In the genomic region with DNA sequence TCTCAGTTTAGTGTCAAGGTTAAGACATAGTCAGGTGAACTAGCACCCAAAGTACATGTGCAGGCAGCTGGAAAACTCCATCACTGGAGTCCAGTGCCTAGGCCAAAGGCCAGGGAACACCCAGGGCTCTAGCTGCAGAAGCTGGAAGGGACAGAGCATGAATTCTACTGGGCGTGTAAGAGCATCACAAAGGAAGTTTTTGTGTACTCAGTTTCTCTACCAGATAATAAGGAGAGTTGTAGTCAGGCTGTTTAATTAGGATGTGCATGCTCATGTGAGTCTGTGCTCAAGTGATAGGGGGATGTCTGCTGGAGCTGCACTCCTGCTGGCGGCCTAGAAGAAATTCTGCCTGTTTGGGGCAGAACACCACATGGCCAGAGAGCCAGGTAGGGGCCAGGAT, we compare ENCODE assay signal across 11 cellular contexts. TPM values are rescaled to one million over a fixed set of nuclear protein-coding genes. Genes with fewer than 3 reads are reported as not detected.
DNase-seq lines count a peak whose midpoint lies in the region; ATAC-seq and TF ChIP-seq lines count a peak whose summit lies in the region.
"Had no signal": no experiment of that assay in that cellular context is flagged by ENCODE, and none has a peak within 500 bp of the region (broad histone marks: within the 10 kb centered on the region; RNA-seq: fewer than 3 reads in every experiment).

No MANE protein-coding gene starts in this region.

- DNase-seq in activated naive CD4-positive, alpha-beta T cell treated with anti-CD3 and anti-CD28 coated beads for 36 hours: no peak
- DNase-seq in activated naive CD4-positive, alpha-beta T cell treated with anti-CD3 and anti-CD28 coated beads, Interleukin-2, amount 50 U/mL, for 16 hours: no peak
- no peak for DNase-seq in SK-N-MC (ENCODE audit: low read depth, low spot score)
- peak; percentile 27 to 46 for DNase-seq in erythroblast (lab: John Stamatoyannopoulos, UW)
- no peak for DNase-seq in HuH-7 (ENCODE audit: low spot score)
- no peak for DNase-seq in gastrocnemius medialis
- DNase-seq: AML-193, amniotic stem cell had no signal

- H3K27me3 Mint-ChIP-seq in activated naive CD4-positive, alpha-beta T cell treated with anti-CD3 and anti-CD28 coated beads for 36 hours (ENCODE audit: low read depth): no peaks in the 10 kb centered on the region

- peaks cover 12% of the 10 kb centered on the region for H3K4me1 Mint-ChIP-seq in activated naive CD4-positive, alpha-beta T cell treated with anti-CD3 and anti-CD28 coated beads for 36 hours (ENCODE audit: low read depth)

- in situ Hi-C loops in gastrocnemius medialis (cut with MboI; ENCODE audit: low sequenced_read_pairs in 4 of 4): no loop called here

- H3K36me3 ChIP-seq in SK-N-MC (ENCODE audit: insufficient read depth, low read length) (no peaks in the 10 kb centered on the region), subcutaneous abdominal adipose tissue (ENCODE audit: control insufficient read depth in 5 of 5, insufficient read depth in 5 of 5, low read length in 5 of 5) (peaks cover 0 to 5% (median 0%) of the 10 kb centered on the region in 5 donors), gastrocnemius medialis (no peaks in the 10 kb centered on the region)

- H3K9me3 Mint-ChIP-seq in activated naive CD4-positive, alpha-beta T cell treated with anti-CD3 and anti-CD28 coated beads for 36 hours: no peaks in the 10 kb centered on the region

- peak overlapping the region; percentile 88 for H3K4me3 Mint-ChIP-seq in activated naive CD4-positive, alpha-beta T cell treated with anti-CD3 and anti-CD28 coated beads for 36 hours

- H3K9ac ChIP-seq in SK-N-MC (ENCODE audit: insufficient read length): no peak overlapping the region
- no peak overlapping the region for H3K9ac ChIP-seq in subcutaneous abdominal adipose tissue (ENCODE audit: low read length in 5 of 5)

- H3K27me3 ChIP-seq in subcutaneous abdominal adipose tissue (ENCODE audit: control insufficient read depth in 5 of 5, insufficient read depth in 4 of 5, low read length in 5 of 5): no peaks in the 10 kb centered on the region
- H3K27me3 ChIP-seq in gastrocnemius medialis: no peaks in the 10 kb centered on the region

- CTCF ChIA-PET in activated naive CD4-positive, alpha-beta T cell treated with anti-CD3 and anti-CD28 coated beads for 36 hours (lab: Charles Lee): interaction anchor here (0.6 to 1.9 kb wide), 3 partner anchors 23 to 66 kb away, joined by 3 to 8 read pairs (median 3); no protein-coding TSS in a partner anchor

- no peak for TF ChIP-seq POLR2A in erythroblast (IDR thresholded peaks at IDR 0.05; ENCODE audit: low read length)
- no peak for TF ChIP-seq POLR2A in gastrocnemius medialis (IDR thresholded peaks at IDR 0.05)

- H3K9me3 ChIP-seq in SK-N-MC (ENCODE audit: low read depth, low read length) (no peaks in the 10 kb centered on the region), subcutaneous abdominal adipose tissue (ENCODE audit: control insufficient read depth in 5 of 5, low read length in 5 of 5) (peaks cover 0 to 4% (median 0%) of the 10 kb centered on the region in 5 donors), gastrocnemius medialis (no peaks in the 10 kb centered on the region)

- H3K4me3 ChIP-seq in SK-N-MC: peak overlapping the region; percentile 82; the same call in 1 of the 2 replicates
- peak overlapping the region in 1 of 5 donors; percentile 22 for H3K4me3 ChIP-seq in subcutaneous abdominal adipose tissue (ENCODE audit: low read depth in 1 of 5, low read length in 5 of 5)
- no peak overlapping the region for H3K4me3 ChIP-seq in gastrocnemius medialis

- H3K27ac Mint-ChIP-seq in activated naive CD4-positive, alpha-beta T cell treated with anti-CD3 and anti-CD28 coated beads for 36 hours: no peak overlapping the region

- no peak for TF ChIP-seq CTCF in gastrocnemius medialis (IDR thresholded peaks at IDR 0.05 in 4 of 5, conservative IDR thresholded peaks at IDR 0.05 in 1 of 5)

- H3K36me3 Mint-ChIP-seq in activated naive CD4-positive, alpha-beta T cell treated with anti-CD3 and anti-CD28 coated beads for 36 hours (ENCODE audit: low read depth): peaks cover 4% of the 10 kb centered on the region

- no peak for ATAC-seq in HG03571 (IDR thresholded peaks at IDR 0.05; ENCODE audit: unreplicated experiment)
- ATAC-seq in gastrocnemius medialis: no peak
- ATAC-seq: left lobe of liver had no signal

- H3K27ac ChIP-seq in SK-N-MC: no peak overlapping the region
- peak overlapping the region; percentile 16 for H3K27ac ChIP-seq in subcutaneous abdominal adipose tissue (ENCODE audit: low read depth, low read length)
- H3K27ac ChIP-seq in gastrocnemius medialis: no peak overlapping the region

- peaks cover 0 to 30% (median 20%) of the 10 kb centered on the region in 5 donors for H3K4me1 ChIP-seq in subcutaneous abdominal adipose tissue (ENCODE audit: control insufficient read depth in 5 of 5, insufficient read depth in 5 of 5, low read length in 5 of 5)
- peaks cover 6 to 14% of the 10 kb centered on the region in 2 donors for H3K4me1 ChIP-seq in gastrocnemius medialis

- intact Hi-C loops in activated naive CD4-positive, alpha-beta T cell treated with anti-CD3 and anti-CD28 coated beads for 36 hours (cut with micrococcal nuclease): no loop called here
- intact Hi-C loops in gastrocnemius medialis (cut with DNase I; ENCODE audit: low total_unique reads): loop anchor here (2.0 kb wide), 1 partner anchor 59 kb away; a partner anchor contains a TSS

RNA-seq across cellular contexts. Expression of a gene that starts 8.1 kb away (rescaled TPM):
- total RNA-seq in activated naive CD4-positive, alpha-beta T cell treated with anti-CD3 and anti-CD28 coated beads for 36 hours: 1 to 10 TPM; 4.7 to 7.3 TPM
- total RNA-seq in gastrocnemius medialis: 1 to 10 TPM; 1.1 to 6.0 (median 3.7) TPM

RNA-seq across cellular contexts. Expression of a gene that starts 43.2 kb away (rescaled TPM):
- total RNA-seq in activated naive CD4-positive, alpha-beta T cell treated with anti-CD3 and anti-CD28 coated beads for 36 hours: under 1 TPM; 0.27 to 0.60 TPM
- total RNA-seq in gastrocnemius medialis: 1 to 10 TPM in 1 of 4 donors, under 1 TPM in 2, not detected in 1; 0.36 to 1.2 (median 0.55) TPM

RNA-seq across cellular contexts. Expression of a gene that starts 57.9 kb away (rescaled TPM):
- 10 to 100 TPM; 76.0 to 78.2 TPM for total RNA-seq in activated naive CD4-positive, alpha-beta T cell treated with anti-CD3 and anti-CD28 coated beads for 36 hours
- total RNA-seq in gastrocnemius medialis: 10 to 100 TPM; 18.8 to 29.8 (median 21.0) TPM

Comparison
In these comparisons a context has a peak if more than half of its experiments do, and no peak if none do; other contexts are left out.
1. DNase-seq: peak in erythroblast (2 of 2); none in activated naive CD4-positive, alpha-beta T cell treated with anti-CD3 and anti-CD28 coated beads for 36 hours (single experiment), activated naive CD4-positive, alpha-beta T cell treated with anti-CD3 and anti-CD28 coated beads, Interleukin-2, amount 50 U/mL, for 16 hours (single experiment), SK-N-MC (single experiment), HuH-7 (single experiment) and gastrocnemius medialis (0 of 2).